Comparison of ENCODE assay signal across 8 cellular contexts in the genomic region with DNA sequence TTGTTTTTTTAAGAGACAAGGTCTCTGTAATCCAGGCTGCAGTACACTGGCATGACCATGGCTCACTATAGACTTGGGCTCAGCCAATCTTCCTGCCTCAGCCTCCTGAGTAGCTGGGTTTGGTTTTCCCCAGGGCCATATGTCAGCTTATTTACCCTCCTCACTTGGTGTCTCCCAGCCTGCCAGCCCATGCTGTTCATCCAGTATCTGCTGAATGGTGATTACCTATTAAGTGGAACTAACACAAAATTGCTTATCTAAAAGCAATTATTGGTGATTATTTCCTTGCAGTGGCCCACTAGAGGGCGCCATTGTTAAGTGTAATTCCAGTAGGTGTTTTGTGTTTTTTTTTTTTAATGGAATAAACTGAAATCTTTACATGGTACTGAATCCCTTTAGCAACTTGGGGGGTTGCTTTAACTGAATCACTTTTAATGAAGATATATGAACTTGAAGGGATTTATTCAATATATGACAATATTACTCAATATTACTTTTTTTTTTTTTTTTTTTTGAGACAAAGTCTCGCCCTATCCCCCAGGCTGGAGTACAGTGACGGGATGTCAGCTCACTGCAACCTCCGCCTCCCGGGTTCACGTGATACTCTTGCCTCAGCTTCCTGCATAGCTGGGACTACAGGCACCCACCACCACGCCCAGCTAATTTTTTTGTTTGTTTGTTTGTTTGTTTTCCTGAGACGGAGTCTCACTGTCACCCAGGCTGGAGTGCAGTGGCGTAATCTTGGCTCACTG. TPM values are rescaled to one million over a fixed set of nuclear protein-coding genes. Genes with fewer than 3 reads are reported as not detected.
DNase-seq lines count a peak whose midpoint lies in the region; ATAC-seq lines count a peak whose summit lies in the region.

No MANE protein-coding gene starts in this region.

- no peak overlapping the region for H3K27ac Mint-ChIP-seq in activated CD4-positive, alpha-beta T cell treated with anti-CD3 and anti-CD28 coated beads, Interleukin-2, amount 10 ng/mL, durations not matched to agents 7 days and 5 days
- peak overlapping the region; percentile 26 for H3K27ac Mint-ChIP-seq in stimulated activated naive B cell treated with anti-CD40 and anti-IgM and Interleukin-4, amounts not matched to agents 10 μg/mL and 1 μg/mL and 100 μg/mL, for 72 hours

- H3K9me3 Mint-ChIP-seq in activated CD4-positive, alpha-beta T cell treated with anti-CD3 and anti-CD28 coated beads, Interleukin-2, amount 10 ng/mL, durations not matched to agents 7 days and 5 days, result no peaks in the 10 kb centered on the region
- no peaks in the 10 kb centered on the region for H3K9me3 Mint-ChIP-seq in stimulated activated naive B cell treated with anti-CD40 and anti-IgM and Interleukin-4, amounts not matched to agents 10 μg/mL and 1 μg/mL and 100 μg/mL, for 72 hours

- CTCF ChIA-PET in activated CD4-positive, alpha-beta T cell treated with anti-CD3 and anti-CD28 coated beads, Interleukin-2, amount 10 ng/mL, durations not matched to agents 7 days and 5 days (lab: Charles Lee), result interaction anchor here (0.6 to 2.2 kb wide), 5 partner anchors 14 to 255 kb away, joined by 3 to 6 read pairs (median 5); partner anchors contain the start of gene EXOSC2

- no peak overlapping the region for H3K4me3 Mint-ChIP-seq in activated CD4-positive, alpha-beta T cell treated with anti-CD3 and anti-CD28 coated beads, Interleukin-2, amount 10 ng/mL, durations not matched to agents 7 days and 5 days
- H3K4me3 Mint-ChIP-seq in stimulated activated naive B cell treated with anti-CD40 and anti-IgM and Interleukin-4, amounts not matched to agents 10 μg/mL and 1 μg/mL and 100 μg/mL, for 72 hours, result no peak overlapping the region

- peaks cover 20% of the 10 kb centered on the region for H3K36me3 Mint-ChIP-seq in activated CD4-positive, alpha-beta T cell treated with anti-CD3 and anti-CD28 coated beads, Interleukin-2, amount 10 ng/mL, durations not matched to agents 7 days and 5 days (ENCODE audit: low read depth)
- H3K36me3 Mint-ChIP-seq in stimulated activated naive B cell treated with anti-CD40 and anti-IgM and Interleukin-4, amounts not matched to agents 10 μg/mL and 1 μg/mL and 100 μg/mL, for 72 hours, result peaks cover 18 to 26% of the 10 kb centered on the region in 2 donors

- H3K4me1 Mint-ChIP-seq in activated CD4-positive, alpha-beta T cell treated with anti-CD3 and anti-CD28 coated beads, Interleukin-2, amount 10 ng/mL, durations not matched to agents 7 days and 5 days, result peaks cover 3% of the 10 kb centered on the region
- H3K4me1 Mint-ChIP-seq in stimulated activated naive B cell treated with anti-CD40 and anti-IgM and Interleukin-4, amounts not matched to agents 10 μg/mL and 1 μg/mL and 100 μg/mL, for 72 hours, result peaks cover 6 to 14% of the 10 kb centered on the region in 2 donors

- no peaks in the 10 kb centered on the region for H3K27me3 Mint-ChIP-seq in activated CD4-positive, alpha-beta T cell treated with anti-CD3 and anti-CD28 coated beads, Interleukin-2, amount 10 ng/mL, durations not matched to agents 7 days and 5 days
- no peaks in the 10 kb centered on the region for H3K27me3 Mint-ChIP-seq in stimulated activated naive B cell treated with anti-CD40 and anti-IgM and Interleukin-4, amounts not matched to agents 10 μg/mL and 1 μg/mL and 100 μg/mL, for 72 hours

- DNase-seq in NCI-H446 (lab: John Stamatoyannopoulos, UW) (peak; percentile 21 to 45), NCI-H446 treated with DMSO at 0.1 percent for 48 hours (lab: John Stamatoyannopoulos, UW) (no peak), NCI-H345 treated with DMSO at 0.1 percent for 48 hours (lab: John Stamatoyannopoulos, UW; ENCODE audit: unreplicated experiment) (peak; percentile 23), dermis microvascular lymphatic vessel endothelial cell (ENCODE audit: low read depth in 2 of 2) (peak; percentile 56 to 77), middle frontal gyrus (ENCODE audit: extremely low spot score, low spot score) (peak; percentile 51), hepatic stellate cell (ENCODE audit: low spot score) (no peak)
- peak; percentile 84 for DNase-seq in activated CD4-positive, alpha-beta T cell treated with anti-CD3 and anti-CD28 coated beads, Interleukin-2, amount 10 ng/mL, durations not matched to agents 7 days and 5 days
- DNase-seq in stimulated activated naive B cell treated with anti-CD40 and anti-IgM and Interleukin-4, amounts not matched to agents 10 μg/mL and 1 μg/mL and 100 μg/mL, for 72 hours, result peak; percentile 25

- ATAC-seq in stimulated activated naive B cell treated with anti-CD40 and anti-IgM and Interleukin-4, amounts not matched to agents 10 μg/mL and 1 μg/mL and 100 μg/mL, for 72 hours (replicated peaks), result peak; percentile 46 to 62

- POLR2A ChIA-PET in activated CD4-positive, alpha-beta T cell treated with anti-CD3 and anti-CD28 coated beads, Interleukin-2, amount 10 ng/mL, durations not matched to agents 7 days and 5 days (lab: Charles Lee), result interaction anchor here (0.6 kb wide), 1 partner anchor 127 kb away, joined by 3 read pairs; no protein-coding TSS in a partner anchor

RNA-seq across cellular contexts. Expression of gene EXOSC2, which starts 13.8 kb away (rescaled TPM):
- total RNA-seq in activated CD4-positive, alpha-beta T cell treated with anti-CD3 and anti-CD28 coated beads, Interleukin-2, amount 10 ng/mL, durations not matched to agents 7 days and 5 days, result 10 to 100 TPM; 49.7 to 60.8 TPM
- 22.3 and 27.7 TPM in 2 replicates for total RNA-seq in dermis microvascular lymphatic vessel endothelial cell

RNA-seq across cellular contexts. Expression of gene PRDM12, which starts 43.0 kb away (rescaled TPM):
- total RNA-seq in activated CD4-positive, alpha-beta T cell treated with anti-CD3 and anti-CD28 coated beads, Interleukin-2, amount 10 ng/mL, durations not matched to agents 7 days and 5 days, result not detected
- total RNA-seq in dermis microvascular lymphatic vessel endothelial cell, result not detected in 2 replicates

Comparison
In these comparisons a context has a peak if more than half of its experiments do, and no peak if none do; other contexts are left out.
1. DNase-seq: peak in NCI-H446 (2 of 2), NCI-H345 treated with DMSO at 0.1 percent for 48 hours (single experiment), activated CD4-positive, alpha-beta T cell treated with anti-CD3 and anti-CD28 coated beads, Interleukin-2, amount 10 ng/mL, durations not matched to agents 7 days and 5 days (single experiment), dermis microvascular lymphatic vessel endothelial cell (2 of 2), middle frontal gyrus (single experiment) and stimulated activated naive B cell treated with anti-CD40 and anti-IgM and Interleukin-4, amounts not matched to agents 10 μg/mL and 1 μg/mL and 100 μg/mL, for 72 hours (single experiment); none in NCI-H446 treated with DMSO at 0.1 percent for 48 hours (single experiment) and hepatic stellate cell (single experiment).